ENCODE assay signal across 8 cellular contexts in genomic region chr1:228165372-228166169, GRCh38. TPM values are rescaled to one million over a fixed set of nuclear protein-coding genes. Genes with fewer than 3 reads are reported as not detected.
DNase-seq lines count a peak whose midpoint lies in the region; ATAC-seq and TF ChIP-seq lines count a peak whose summit lies in the region.

TSS of gene IBA57 (plus strand) at chr1:228165804. CDS start at chr1:228165817, 13 bp downstream.

- H3K9ac ChIP-seq in SK-N-MC (ENCODE audit: insufficient read length), result peak within 1 kb of the TSS; percentile 98

- H3K79me2 ChIP-seq in osteoblast (ENCODE audit: insufficient read depth, low read length), result peaks cover 17% of the 10 kb centered on the region

- peaks cover 23% of the 10 kb centered on the region for H3K4me1 ChIP-seq in osteoblast (ENCODE audit: insufficient read depth, low read length)
- H3K4me1 ChIP-seq in thymus (ENCODE audit: control insufficient read depth, insufficient read depth, low read length), result peaks cover 6% of the 10 kb centered on the region

- WGBS in thymus, result under 1% methylated on average over 93 of the region's 93 CpGs

- peak; percentile 99 for DNase-seq in GM10248 (ENCODE audit: extremely low spot score)
- DNase-seq in NB4 (ENCODE audit: low read depth), result peak; percentile 98
- DNase-seq in SK-N-MC (ENCODE audit: low read depth, low spot score), result peak; percentile 89
- DNase-seq in glomerular visceral epithelial cell (ENCODE audit: extremely low spot score), result peak; percentile 99
- DNase-seq in osteoblast (ENCODE audit: insufficient read length, low spot score, missing footprints), result peak; percentile 100

- H3K4me1 Mint-ChIP-seq in activated naive CD4-positive, alpha-beta T cell treated with anti-CD3 and anti-CD28 coated beads, Interleukin-2, amount 50 U/mL, for 24 hours, result peaks cover 47% of the 10 kb centered on the region

- peak within 1 kb of the TSS; percentile 96 for H3K27ac Mint-ChIP-seq in activated naive CD4-positive, alpha-beta T cell treated with anti-CD3 and anti-CD28 coated beads, Interleukin-2, amount 50 U/mL, for 24 hours

- H2AFZ ChIP-seq in osteoblast (ENCODE audit: low read length), result peak within 1 kb of the TSS; percentile 97

- H3K27ac ChIP-seq in SK-N-MC (peak within 1 kb of the TSS; percentile 97), osteoblast (ENCODE audit: low read depth, low read length) (peak within 1 kb of the TSS; percentile 98), thymus (ENCODE audit: low read depth) (peak within 1 kb of the TSS; percentile 100)

- ATAC-seq in HG02571 (IDR thresholded peaks at IDR 0.05; ENCODE audit: unreplicated experiment), result peak; percentile 77

- no peaks in the 10 kb centered on the region for H3K27me3 Mint-ChIP-seq in activated naive CD4-positive, alpha-beta T cell treated with anti-CD3 and anti-CD28 coated beads, Interleukin-2, amount 50 U/mL, for 24 hours

- peak within 1 kb of the TSS; percentile 67 for H3K4me3 ChIP-seq in NB4 (ENCODE audit: low read depth, low read length)
- H3K4me3 ChIP-seq in SK-N-MC, result peak within 1 kb of the TSS; percentile 91
- peak within 1 kb of the TSS; percentile 89 for H3K4me3 ChIP-seq in osteoblast (ENCODE audit: insufficient read depth, low read length)
- peak within 1 kb of the TSS; percentile 86 for H3K4me3 ChIP-seq in thymus (ENCODE audit: low read length)

- POLR2A ChIA-PET in GM10248 (lab: Yijun Ruan, JAX), result interaction anchor here (0.6 to 1.5 kb wide), 5 partner anchors 13 to 324 kb away, joined by 3 to 8 read pairs (median 7); no protein-coding TSS in a partner anchor

- H3K36me3 ChIP-seq in SK-N-MC (ENCODE audit: insufficient read depth, low read length), result no peaks in the 10 kb centered on the region
- H3K36me3 ChIP-seq in osteoblast (ENCODE audit: insufficient read depth, low read length), result no peaks in the 10 kb centered on the region
- peaks cover 4% of the 10 kb centered on the region for H3K36me3 ChIP-seq in thymus (ENCODE audit: control insufficient read depth, insufficient read depth)

- TF ChIP-seq POLR2A in NB4 (IDR thresholded peaks at IDR 0.05; ENCODE audit: extremely low read depth, insufficient read length), result peak; percentile 80

- H3K9me3 Mint-ChIP-seq in activated naive CD4-positive, alpha-beta T cell treated with anti-CD3 and anti-CD28 coated beads, Interleukin-2, amount 50 U/mL, for 24 hours, result no peaks in the 10 kb centered on the region

- H3K36me3 Mint-ChIP-seq in activated naive CD4-positive, alpha-beta T cell treated with anti-CD3 and anti-CD28 coated beads, Interleukin-2, amount 50 U/mL, for 24 hours, result peaks cover 1% of the 10 kb centered on the region

- H3K9me3 ChIP-seq in SK-N-MC (ENCODE audit: low read depth, low read length), result no peaks in the 10 kb centered on the region
- H3K9me3 ChIP-seq in osteoblast (ENCODE audit: low read depth, low read length), result no peaks in the 10 kb centered on the region
- H3K9me3 ChIP-seq in thymus (ENCODE audit: control insufficient read depth), result no peaks in the 10 kb centered on the region

- CTCF ChIA-PET in GM10248 (lab: Yijun Ruan, JAX), result interaction anchor here (0.6 to 6.1 kb wide), 39 partner anchors 9 to 350 kb away, joined by 3 to 54 read pairs (median 5); partner anchors contain the start of genes GJC2, GUK1 and MRPL55

- peak within 1 kb of the TSS; percentile 98 for H3K4me2 ChIP-seq in osteoblast (ENCODE audit: insufficient read depth, low read length)

- no peaks in the 10 kb centered on the region for H4K20me1 ChIP-seq in osteoblast (ENCODE audit: insufficient read depth, low read length)

- peak within 1 kb of the TSS; percentile 92 for H3K4me3 Mint-ChIP-seq in activated naive CD4-positive, alpha-beta T cell treated with anti-CD3 and anti-CD28 coated beads, Interleukin-2, amount 50 U/mL, for 24 hours

- H3K27me3 ChIP-seq in osteoblast (ENCODE audit: insufficient read depth, low read length) (no peaks in the 10 kb centered on the region), thymus (ENCODE audit: control insufficient read depth, insufficient read depth) (no peaks in the 10 kb centered on the region)

- TF ChIP-seq CTCF in GM10248 (IDR thresholded peaks at IDR 0.05; ENCODE audit: control extremely low read depth, extremely low read depth, low read depth, missing control alignments) (peak; percentile 92), NB4 (IDR thresholded peaks at IDR 0.05; ENCODE audit: low read depth, low read length) (peak; percentile 61), osteoblast (IDR thresholded peaks at IDR 0.05; ENCODE audit: extremely low read depth, low read depth, low read length) (peak; percentile 73)

RNA-seq across cellular contexts. Expression of gene IBA57, which starts in this region (rescaled TPM):
- total RNA-seq in osteoblast, result 4.4 and 4.7 TPM in 2 replicates
- polyA plus RNA-seq in thymus, result 1.7 TPM

Comparison
In these comparisons a context has a peak if more than half of its experiments do, and no peak if none do; other contexts are left out.
1. Peak in every context shown above with its lines: DNase-seq, ATAC-seq, H3K4me3 ChIP-seq and H3K27ac ChIP-seq.